Comparison of ENCODE assay signal across 9 cellular contexts in the genomic region with DNA sequence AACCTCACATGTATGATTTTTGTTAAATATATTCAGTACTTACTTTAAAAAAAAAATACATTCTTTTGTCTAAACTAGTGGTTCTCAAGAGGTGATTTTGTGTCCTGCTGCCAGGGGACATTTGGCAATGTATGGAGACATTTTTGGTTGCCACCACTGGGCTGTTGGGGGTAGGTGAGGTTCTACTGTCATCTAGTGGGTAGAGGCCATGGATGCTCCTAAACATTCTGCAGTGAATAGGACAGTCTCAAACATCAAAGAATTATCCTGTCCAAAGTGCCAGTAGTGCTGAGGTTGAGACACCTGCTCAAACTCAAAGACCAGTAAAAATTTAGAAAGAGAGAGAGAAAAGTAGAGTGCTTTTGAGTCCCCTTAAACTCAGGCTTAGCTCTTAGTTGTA.
DNase-seq lines count a peak whose midpoint lies in the region; ATAC-seq and TF ChIP-seq lines count a peak whose summit lies in the region.
"Had no signal": no experiment of that assay in that cellular context is flagged by ENCODE, and none has a peak within 500 bp of the region (broad histone marks: within the 10 kb centered on the region; RNA-seq: fewer than 3 reads in every experiment).

No MANE protein-coding gene starts in this region.

- CTCF ChIA-PET in RWPE1 (lab: Yijun Ruan, JAX), result interaction anchor here (0.5 to 1.4 kb wide), 4 partner anchors 166 to 359 kb away, joined by 3 to 6 read pairs (median 4); no protein-coding TSS in a partner anchor

- H3K4me3 ChIP-seq in AG10803 (ENCODE audit: low read length), result no peak overlapping the region

- DNase-seq in AG10803 (ENCODE audit: low read depth) (peak; percentile 18), RWPE1 (ENCODE audit: low spot score) (peak; percentile 26), fibroblast of the conjunctiva (ENCODE audit: low read depth) (peak; percentile 5), retina (no peak)
- DNase-seq in stimulated activated naive B cell treated with anti-CD40 and anti-IgM and Interleukin-4, amounts not matched to agents 10 μg/mL and 1 μg/mL and 100 μg/mL, for 72 hours, result no peak
- no peak for DNase-seq in stimulated activated CD8-positive, alpha-beta memory T cell treated with anti-CD3 and anti-CD28 coated beads, Interleukin-4, amount 100 ng/mL, for 48 hours

- TF ChIP-seq CTCF in AG10803 (conservative IDR thresholded peaks at IDR 0.05; ENCODE audit: low read length) (peak; percentile 68), GM12873 (IDR thresholded peaks at IDR 0.05; ENCODE audit: insufficient read depth, low read depth, low read length, missing control alignments) (peak; percentile 73), RWPE1 (conservative IDR thresholded peaks at IDR 0.05; ENCODE audit: low read depth) (peak; percentile 84)

- POLR2A ChIA-PET in RWPE1 (lab: Yijun Ruan, JAX; ENCODE audit: low non-redundant PET), result no interaction called here

- peak; percentile 84 to 90 for ATAC-seq in stimulated activated naive B cell treated with anti-CD40 and anti-IgM and Interleukin-4, amounts not matched to agents 10 μg/mL and 1 μg/mL and 100 μg/mL, for 72 hours (replicated peaks)
- no peak for ATAC-seq in HG03280 (IDR thresholded peaks at IDR 0.05; ENCODE audit: unreplicated experiment)

- H3K27ac ChIP-seq in RWPE1, result no peak overlapping the region

- H3K27me3 Mint-ChIP-seq in stimulated activated naive B cell treated with anti-CD40 and anti-IgM and Interleukin-4, amounts not matched to agents 10 μg/mL and 1 μg/mL and 100 μg/mL, for 72 hours, result peaks cover 4 to 13% of the 10 kb centered on the region in 2 donors
- H3K27me3 Mint-ChIP-seq: stimulated activated naive CD8-positive, alpha-beta T cell treated with anti-CD3 and anti-CD28 coated beads, Interleukin-15, Interleukin-2, amounts not matched to agents 100 ng/mL and 50 ng/mL, for 24 hours had no signal

- no peaks in the 10 kb centered on the region for H3K4me1 Mint-ChIP-seq in stimulated activated naive B cell treated with anti-CD40 and anti-IgM and Interleukin-4, amounts not matched to agents 10 μg/mL and 1 μg/mL and 100 μg/mL, for 72 hours

- no peak overlapping the region for H3K27ac Mint-ChIP-seq in stimulated activated naive B cell treated with anti-CD40 and anti-IgM and Interleukin-4, amounts not matched to agents 10 μg/mL and 1 μg/mL and 100 μg/mL, for 72 hours
- H3K27ac Mint-ChIP-seq: stimulated activated naive CD8-positive, alpha-beta T cell treated with anti-CD3 and anti-CD28 coated beads, Interleukin-15, Interleukin-2, amounts not matched to agents 100 ng/mL and 50 ng/mL, for 24 hours had no signal

- H3K9me3 Mint-ChIP-seq in stimulated activated naive B cell treated with anti-CD40 and anti-IgM and Interleukin-4, amounts not matched to agents 10 μg/mL and 1 μg/mL and 100 μg/mL, for 72 hours, result peaks cover 10 to 11% of the 10 kb centered on the region in 2 donors

- H3K4me3 Mint-ChIP-seq in stimulated activated naive B cell treated with anti-CD40 and anti-IgM and Interleukin-4, amounts not matched to agents 10 μg/mL and 1 μg/mL and 100 μg/mL, for 72 hours, result no peak overlapping the region
- H3K4me3 Mint-ChIP-seq: stimulated activated naive CD8-positive, alpha-beta T cell treated with anti-CD3 and anti-CD28 coated beads, Interleukin-15, Interleukin-2, amounts not matched to agents 100 ng/mL and 50 ng/mL, for 24 hours had no signal

- peaks cover 6 to 7% of the 10 kb centered on the region in 2 donors for H3K36me3 Mint-ChIP-seq in stimulated activated naive B cell treated with anti-CD40 and anti-IgM and Interleukin-4, amounts not matched to agents 10 μg/mL and 1 μg/mL and 100 μg/mL, for 72 hours

Comparison
In these comparisons a context has a peak if more than half of its experiments do, and no peak if none do; other contexts are left out.
1. DNase-seq: peak in AG10803 (single experiment), RWPE1 (single experiment) and fibroblast of the conjunctiva (single experiment); none in stimulated activated naive B cell treated with anti-CD40 and anti-IgM and Interleukin-4, amounts not matched to agents 10 μg/mL and 1 μg/mL and 100 μg/mL, for 72 hours (single experiment), stimulated activated CD8-positive, alpha-beta memory T cell treated with anti-CD3 and anti-CD28 coated beads, Interleukin-4, amount 100 ng/mL, for 48 hours (single experiment) and retina (single experiment).
2. Peak in every context shown above with its lines, with median percentiles within 50 percentile points of each other: CTCF ChIP-seq.